ENCODE assay signal across 1 cellular context in genomic region chr1:25918615-25919014, GRCh38.
TF ChIP-seq lines count a peak whose summit lies in the region.

No MANE protein-coding gene starts in this region.

TF ChIP-seq in H1, 55 proteins besides CTCF, POLR2A, EP300 and RAD21:
- TF ChIP-seq CBX5 (IDR thresholded peaks at IDR 0.05; ENCODE audit: low read depth, low read length) (no peak), POLR2AphosphoS5 (IDR thresholded peaks at IDR 0.05; ENCODE audit: low read depth, low read length) (no peak), CHD2 (IDR thresholded peaks at IDR 0.05; ENCODE audit: low read length) (no peak), KDM1A (IDR thresholded peaks at IDR 0.05; ENCODE audit: borderline replicate concordance, low read length) (no peak), TCF12 (IDR thresholded peaks at IDR 0.05; ENCODE audit: low read depth, low read length) (no peak)
